Comparison of ENCODE assay signal across 25 cellular contexts in genomic region chr9:127761061-127761460, GRCh38. TPM values are rescaled to one million over a fixed set of nuclear protein-coding genes. Genes with fewer than 3 reads are reported as not detected.
DNase-seq lines count a peak whose midpoint lies in the region; ATAC-seq, FAIRE-seq and TF ChIP-seq lines count a peak whose summit lies in the region.
"Had no signal": no experiment of that assay in that cellular context is flagged by ENCODE, and none has a peak within 500 bp of the region (broad histone marks: within the 10 kb centered on the region; RNA-seq: fewer than 3 reads in every experiment).

No MANE protein-coding gene starts in this region.

- POLR2A ChIA-PET in K562 (lab: Yijun Ruan, JAX) = interaction anchor here (0.7 kb wide), 1 partner anchor 48 kb away, joined by 3 read pairs; no protein-coding TSS in a partner anchor
- POLR2A ChIA-PET in naive thymus-derived CD8-positive, alpha-beta T cell (lab: Charles Lee) = interaction anchor here (1.0 to 12.1 kb wide), 2 partner anchors 13 to 21 kb away, joined by 3 to 237 read pairs; partner anchors contain the start of genes CDK9 and SH2D3C

- no peak overlapping the region for H2AFZ ChIP-seq in K562 (ENCODE audit: low read depth, low read length)

- no peak for TF ChIP-seq RAD21 in K562 (CRISPR knock-in tag; conservative IDR thresholded peaks at IDR 0.05 in 1 of 2, IDR thresholded peaks at IDR 0.05 in 1 of 2)

- no peaks in the 10 kb centered on the region; the same call in 1 of the 2 replicates for H4K20me1 ChIP-seq in K562 (replicated peaks; ENCODE audit: control insufficient read depth, insufficient read depth, low read length)

- no peak for TF ChIP-seq EP300 in K562 (IDR thresholded peaks at IDR 0.05; ENCODE audit: low read length)

- no peak for DNase-seq in heart right ventricle
- no peak for DNase-seq in Right ventricle myocardium inferior (ENCODE audit: missing footprints)
- no peak for DNase-seq in K562 (ENCODE audit: extremely low read depth in 1 of 4, low spot score in 3 of 4)
- no peak for DNase-seq in lung (ENCODE audit: low spot score)
- no peak for DNase-seq in C1 segment of cervical spinal cord (lab: John Stamatoyannopoulos, UW)
- no peak for DNase-seq in naive thymus-derived CD8-positive, alpha-beta T cell
- DNase-seq: ACHN; activated CD4-positive, alpha-beta memory T cell treated with anti-CD3 and anti-CD28 coated beads for 36 hours; activated CD4-positive, CD25-positive, alpha-beta regulatory T cell; activated CD8-positive, alpha-beta memory T cell treated with anti-CD3 and anti-CD28 coated beads, Interleukin-2, amount 50 U/mL, for 48 hours; activated effector memory CD4-positive, alpha-beta T cell treated with Interleukin-2 at 50 U/mL for 16 hours; KBM-7; kidney; NCI-H1105; NCI-H187 treated with DMSO at 0.1 percent for 48 hours; transverse colon had no signal

- no TSS peak for BruUV-seq in K562 (replicated peaks; lab: Mats Ljungman, UMichigan)

- H3K4me3 ChIP-seq in heart right ventricle = peak overlapping the region in 9 of 10 donors; percentile 27 to 54 (median 40)
- H3K4me3 ChIP-seq in K562 = no peak overlapping the region
- no peak overlapping the region for H3K4me3 ChIP-seq in lung
- peak overlapping the region in 3 of 5 donors; percentile 44 to 58 (median 46) for H3K4me3 ChIP-seq in subcutaneous abdominal adipose tissue (ENCODE audit: low read depth in 1 of 5, low read length in 5 of 5)
- H3K4me3 ChIP-seq: transverse colon had no signal

- H3K4me3 Mint-ChIP-seq in naive thymus-derived CD8-positive, alpha-beta T cell = no peak overlapping the region
- H3K4me3 Mint-ChIP-seq: activated CD4-positive, alpha-beta memory T cell treated with anti-CD3 and anti-CD28 coated beads for 36 hours; memory B cell; neural crest cell had no signal

- CTCF ChIA-PET in K562 (lab: Yijun Ruan, JAX; ENCODE audit: low intra/inter-chr PET ratio) = no interaction called here

- peaks cover 0 to 50% (median 0%) of the 10 kb centered on the region in 9 donors for H3K36me3 ChIP-seq in heart right ventricle
- H3K36me3 ChIP-seq in K562 (ENCODE audit: control insufficient read depth, insufficient read depth, low read length) = no peaks in the 10 kb centered on the region
- peaks cover 0 to 5% of the 10 kb centered on the region in 2 donors for H3K36me3 ChIP-seq in lung (ENCODE audit: control insufficient read depth in 2 of 2, insufficient read depth in 2 of 2, low read length in 2 of 2)
- peaks cover 0 to 6% (median 2%) of the 10 kb centered on the region in 5 donors for H3K36me3 ChIP-seq in subcutaneous abdominal adipose tissue (ENCODE audit: control insufficient read depth in 5 of 5, insufficient read depth in 5 of 5, low read length in 5 of 5)
- H3K36me3 ChIP-seq: transverse colon had no signal

- H3K9me1 ChIP-seq in K562 (ENCODE audit: control insufficient read depth, insufficient read depth, low read length) = peaks cover 3% of the 10 kb centered on the region

- peak overlapping the region in 4 of 10 donors; percentile 29 to 69 (median 49) for H3K27ac Mint-ChIP-seq in naive thymus-derived CD8-positive, alpha-beta T cell
- H3K27ac Mint-ChIP-seq: activated CD4-positive, alpha-beta memory T cell treated with anti-CD3 and anti-CD28 coated beads for 36 hours; memory B cell; progenitor cell of endocrine pancreas had no signal

- no peaks in the 10 kb centered on the region for H3K9me3 Mint-ChIP-seq in naive thymus-derived CD8-positive, alpha-beta T cell
- H3K9me3 Mint-ChIP-seq: activated CD4-positive, alpha-beta memory T cell treated with anti-CD3 and anti-CD28 coated beads for 36 hours; memory B cell; neural crest cell had no signal

- ATAC-seq in heart right ventricle = no peak
- ATAC-seq in Right ventricle myocardium inferior = no peak
- no peak for ATAC-seq in K562
- no peak for ATAC-seq in lung (ENCODE audit: insufficient read depth, low FRiP score)
- ATAC-seq in naive thymus-derived CD8-positive, alpha-beta T cell = no peak
- no peak for ATAC-seq in GM18873 (IDR thresholded peaks at IDR 0.05; ENCODE audit: low FRiP score, unreplicated experiment)

- no peaks in the 10 kb centered on the region for H3K27me3 Mint-ChIP-seq in naive thymus-derived CD8-positive, alpha-beta T cell
- H3K27me3 Mint-ChIP-seq: activated CD4-positive, alpha-beta memory T cell treated with anti-CD3 and anti-CD28 coated beads for 36 hours; memory B cell had no signal

- H3K27me3 ChIP-seq in heart right ventricle (peaks cover 0 to 15% (median 3%) of the 10 kb centered on the region in 7 donors), K562 (ENCODE audit: control insufficient read depth in 2 of 2, insufficient read depth in 2 of 2, low read length in 2 of 2) (no peaks in the 10 kb centered on the region; a peak in 1 of 5 replicates), lung (ENCODE audit: control insufficient read depth, insufficient read depth) (no peaks in the 10 kb centered on the region), subcutaneous abdominal adipose tissue (ENCODE audit: control insufficient read depth in 5 of 5, insufficient read depth in 4 of 5, low read length in 5 of 5) (peaks cover 0 to 2% (median 0%) of the 10 kb centered on the region in 5 donors)

- WGBS in heart right ventricle, 2 donors = 71 to 75% methylated on average over 5 of the region's 5 CpGs
- 6% methylated on average over 5 of the region's 5 CpGs for WGBS in K562 (ENCODE audit: insufficient coverage, low coverage, missing lambda C conversion rate)
- WGBS in lung, 2 donors = 63 to 91% methylated on average over 5 of the region's 5 CpGs

- no peaks in the 10 kb centered on the region for H3K79me2 ChIP-seq in K562 (ENCODE audit: control insufficient read depth, insufficient read depth, low read length)

- H3K4me1 ChIP-seq in heart right ventricle = peaks cover 10 to 97% (median 55%) of the 10 kb centered on the region in 9 donors
- peaks cover 21 to 29% of the 10 kb centered on the region in 2 experiments for H3K4me1 ChIP-seq in K562 (replicated peaks in 1 of 2; ENCODE audit: control insufficient read depth in 2 of 2, insufficient read depth in 2 of 2, low read length in 2 of 2)
- H3K4me1 ChIP-seq in lung (ENCODE audit: control insufficient read depth in 2 of 2, insufficient read depth in 2 of 2, low read length in 2 of 2) = peaks cover 0 to 6% of the 10 kb centered on the region in 2 donors
- peaks cover 0 to 75% (median 24%) of the 10 kb centered on the region in 5 donors for H3K4me1 ChIP-seq in subcutaneous abdominal adipose tissue (ENCODE audit: control insufficient read depth in 5 of 5, insufficient read depth in 5 of 5, low read length in 5 of 5)
- H3K4me1 ChIP-seq: transverse colon had no signal

- TF ChIP-seq CTCF in heart right ventricle (IDR thresholded peaks at IDR 0.05) (no peak), K562 (IDR thresholded peaks at IDR 0.05 in 2 of 3, conservative IDR thresholded peaks at IDR 0.05 in 1 of 3; ENCODE audit: insufficient read depth in 2 of 3, low read depth in 1 of 3, low read length in 3 of 3) (no peak), lung (IDR thresholded peaks at IDR 0.05; ENCODE audit: control extremely low read depth, extremely low read depth) (no peak)

- no peak for FAIRE-seq in K562 (lab: Jason Lieb, UNC)
- FAIRE-seq: kidney had no signal

- H3K9me3 ChIP-seq in heart right ventricle (no peaks in the 10 kb centered on the region), K562 (replicated peaks; ENCODE audit: control insufficient read depth, insufficient read depth, low read depth, low read length) (no peaks in the 10 kb centered on the region), lung (ENCODE audit: control insufficient read depth in 2 of 2, insufficient read depth in 1 of 2, low read length in 1 of 2) (no peaks in the 10 kb centered on the region), subcutaneous abdominal adipose tissue (ENCODE audit: control insufficient read depth in 5 of 5, low read length in 5 of 5) (no peaks in the 10 kb centered on the region)
- H3K9me3 ChIP-seq: transverse colon had no signal

- intact Hi-C loops in heart right ventricle (cut with DNase I) (loop anchor here in 1 of 10 donors (5.0 kb wide), 1 partner anchor 96 kb away; no protein-coding TSS in a partner anchor), Right ventricle myocardium inferior (cut with DNase I) (loop anchor here (5.0 kb wide), 1 partner anchor 96 kb away; no protein-coding TSS in a partner anchor), K562 (cut with micrococcal nuclease) (no loop called here)

- H3K4me1 Mint-ChIP-seq in naive thymus-derived CD8-positive, alpha-beta T cell = peaks cover 22 to 51% (median 44%) of the 10 kb centered on the region in 4 donors

- H3K9ac ChIP-seq in K562 (ENCODE audit: insufficient read depth in 1 of 2, low read depth in 2 of 2, low read length in 2 of 2) (no peak overlapping the region), subcutaneous abdominal adipose tissue (ENCODE audit: low read length in 5 of 5) (peak overlapping the region in 1 of 5 donors; percentile 67)

- no peak overlapping the region for H3K4me2 ChIP-seq in K562 (ENCODE audit: insufficient read depth, low read length)

- TF ChIP-seq POLR2A in K562 (conservative IDR thresholded peaks at IDR 0.05) = no peak

- in situ Hi-C loops in K562 (cut with MboI) = loop anchor here (25.0 kb wide), 1 partner anchor 601 kb away; the partner anchor contains the start of gene URM1

- H3K36me3 Mint-ChIP-seq in naive thymus-derived CD8-positive, alpha-beta T cell = peaks cover 0 to 54% (median 6%) of the 10 kb centered on the region in 3 donors

- peak overlapping the region; percentile 74 to 97 (median 88) for H3K27ac ChIP-seq in heart right ventricle
- H3K27ac ChIP-seq in K562 (ENCODE audit: extremely low read depth, low read depth, low read length) = no peak overlapping the region
- peak overlapping the region; percentile 68 to 78 for H3K27ac ChIP-seq in lung (ENCODE audit: low read depth in 1 of 2, low read length in 1 of 2)
- H3K27ac ChIP-seq in subcutaneous abdominal adipose tissue (ENCODE audit: low read depth, low read length) = peak overlapping the region; percentile 60

RNA-seq across cellular contexts. Expression of gene SH2D3C, which starts 17.4 kb away (rescaled TPM):
- total RNA-seq in heart right ventricle (10 to 100 TPM; 10.9 to 26.0 (median 17.7) TPM), Right ventricle myocardium inferior (21.3 TPM), K562 (2014; rRNA removed) (0.29 and 1.2 TPM in 2 replicates), K562 (2014; rRNA removed; fragmentation: Illumina TruSeq; extraction: Trizol) (0.11 and 0.19 TPM in 2 replicates), K562 (2015; rRNA removed; fragmentation: Illumina TruSeq; extraction: Trizol) (0.29 and 0.34 TPM in 2 replicates), K562 (2021) (0.83 and 0.89 TPM in 2 replicates), lung (10 to 100 TPM; 34.5 to 51.5 TPM)
- polyA plus RNA-seq in heart right ventricle (10 to 100 TPM; 30.1 to 36.7 TPM), K562 (2011; rRNA removed) (0.22 and 1.3 TPM in 2 replicates), K562 (2014; fragmentation: Illumina TruSeq; extraction: Trizol) (0.19 and 0.29 TPM in 2 replicates), K562 (2014; fragmentation: Nextera tagmentation; extraction: Ambion mirVana) (under 1 TPM in 1 of 2 experiments, not detected in 1; 0.03 TPM), K562 (2014; rRNA removed) (0.21 and 0.38 TPM in 2 replicates), lung (10 to 100 TPM; 41.0 to 43.0 TPM)
- total RNA-seq in K562 (2011; cell fraction: chromatin; rRNA removed; ENCODE audit: low replicate concordance) = 0.77 and 4.1 TPM in 2 replicates
- 0.92 and 1.2 TPM in 2 replicates for total RNA-seq in K562 (2011; cell fraction: nucleolus; rRNA removed)
- total RNA-seq in K562 (2011; cell fraction: nucleoplasm; rRNA removed) = 0.88 and 1.3 TPM in 2 replicates
- 0.86 and 1.3 TPM in 2 replicates for polyA plus RNA-seq in K562 (2011; cell fraction: cytosol; rRNA removed)
- 1.5 TPM in 2 replicates for polyA plus RNA-seq in K562 (2011; cell fraction: nucleus; rRNA removed)
- polyA plus RNA-seq in K562 (2012) = 1.2 and 2.2 TPM in 2 replicates
- polyA minus RNA-seq in K562 (2011; rRNA and poly(A)+ RNA removed) = 0.42 and 0.46 TPM in 2 replicates
- polyA minus RNA-seq in K562 (2011; cell fraction: cytosol; rRNA and poly(A)+ RNA removed) = 2.4 TPM in 1 of 2 replicates, not detected in the other
- polyA minus RNA-seq in K562 (2011; cell fraction: nucleus; rRNA and poly(A)+ RNA removed) = 0.94 and 1.00 TPM in 2 replicates
- 10 to 100 TPM; 42.8 to 45.1 TPM for total RNA-seq in naive thymus-derived CD8-positive, alpha-beta T cell
- polyA plus RNA-seq in naive thymus-derived CD8-positive, alpha-beta T cell = 10 to 100 TPM; 13.8 to 50.8 (median 23.5) TPM
- total RNA-seq: Daoy, HT1080, MCF 10A had no signal

RNA-seq across cellular contexts. Expression of gene CDK9, which starts 24.8 kb away (rescaled TPM):
- total RNA-seq in heart right ventricle (10 to 100 TPM; 30.9 to 59.0 (median 44.1) TPM), Right ventricle myocardium inferior (49.9 TPM), K562 (2014; rRNA removed) (33.0 and 36.7 TPM in 2 replicates), K562 (2014; rRNA removed; fragmentation: Illumina TruSeq; extraction: Trizol) (27.5 and 27.9 TPM in 2 replicates), K562 (2015; rRNA removed; fragmentation: Illumina TruSeq; extraction: Trizol) (28.1 and 29.8 TPM in 2 replicates), K562 (2021) (75.2 and 78.6 TPM in 2 replicates), lung (10 to 100 TPM; 54.9 to 97.9 TPM)
- polyA plus RNA-seq in heart right ventricle (10 to 100 TPM; 32.5 to 47.7 TPM), K562 (2011; rRNA removed) (44.6 and 51.9 TPM in 2 replicates), K562 (2014; fragmentation: Illumina TruSeq; extraction: Trizol) (54.1 and 60.5 TPM in 2 replicates), K562 (2014; fragmentation: Nextera tagmentation; extraction: Ambion mirVana) (1 to 10 TPM; 4.2 to 5.0 TPM), K562 (2014; rRNA removed) (34.7 and 42.6 TPM in 2 replicates), lung (10 to 100 TPM; 53.9 to 55.9 TPM)
- total RNA-seq in K562 (2011; cell fraction: chromatin; rRNA removed; ENCODE audit: low replicate concordance) = 56.0 and 127 TPM in 2 replicates
- 76.7 and 85.9 TPM in 2 replicates for total RNA-seq in K562 (2011; cell fraction: nucleolus; rRNA removed)
- total RNA-seq in K562 (2011; cell fraction: nucleoplasm; rRNA removed) = 52.5 and 57.5 TPM in 2 replicates
- 44.4 and 58.1 TPM in 2 replicates for polyA plus RNA-seq in K562 (2011; cell fraction: cytosol; rRNA removed)
- 121 and 155 TPM in 2 replicates for polyA plus RNA-seq in K562 (2011; cell fraction: nucleus; rRNA removed)
- 52.1 and 60.8 TPM in 2 replicates for polyA plus RNA-seq in K562 (2012)
- polyA minus RNA-seq in K562 (2011; rRNA and poly(A)+ RNA removed) = 45.5 and 76.0 TPM in 2 replicates
- polyA minus RNA-seq in K562 (2011; cell fraction: cytosol; rRNA and poly(A)+ RNA removed) = 25.9 and 42.3 TPM in 2 replicates
- 31.0 and 33.8 TPM in 2 replicates for polyA minus RNA-seq in K562 (2011; cell fraction: nucleus; rRNA and poly(A)+ RNA removed)
- 100 to 1,000 TPM; 142 to 147 TPM for total RNA-seq in naive thymus-derived CD8-positive, alpha-beta T cell
- polyA plus RNA-seq in naive thymus-derived CD8-positive, alpha-beta T cell = 10 to 100 TPM; 28.3 to 62.9 (median 38.9) TPM

RNA-seq across cellular contexts. Expression of gene TOR2A, which starts 26.0 kb away (rescaled TPM):
- 1 to 10 TPM; 1.5 to 6.3 (median 2.2) TPM for total RNA-seq in heart right ventricle
- polyA plus RNA-seq in heart right ventricle = 1 to 10 TPM; 6.9 to 7.6 TPM
- 3.8 TPM for total RNA-seq in Right ventricle myocardium inferior
- total RNA-seq in K562 (2011; cell fraction: chromatin; rRNA removed; ENCODE audit: low replicate concordance) = 7.9 and 25.4 TPM in 2 replicates
- 33.0 and 44.0 TPM in 2 replicates for total RNA-seq in K562 (2011; cell fraction: nucleolus; rRNA removed)
- total RNA-seq in K562 (2011; cell fraction: nucleoplasm; rRNA removed) = 22.6 and 27.5 TPM in 2 replicates
- 21.3 and 23.5 TPM in 2 replicates for total RNA-seq in K562 (2014; rRNA removed)
- 3.0 and 3.7 TPM in 2 replicates for total RNA-seq in K562 (2014; rRNA removed; fragmentation: Illumina TruSeq; extraction: Trizol)
- 11.1 and 12.0 TPM in 2 replicates for total RNA-seq in K562 (2015; rRNA removed; fragmentation: Illumina TruSeq; extraction: Trizol)
- 25.9 and 28.3 TPM in 2 replicates for total RNA-seq in K562 (2021)
- polyA plus RNA-seq in K562 (2011; rRNA removed) = 8.4 and 15.0 TPM in 2 replicates
- 20.5 and 35.0 TPM in 2 replicates for polyA plus RNA-seq in K562 (2011; cell fraction: cytosol; rRNA removed)
- polyA plus RNA-seq in K562 (2011; cell fraction: nucleus; rRNA removed) = 34.3 and 45.7 TPM in 2 replicates
- polyA plus RNA-seq in K562 (2012) = 20.6 and 50.6 TPM in 2 replicates
- 15.7 and 22.6 TPM in 2 replicates for polyA plus RNA-seq in K562 (2014; fragmentation: Illumina TruSeq; extraction: Trizol)
- 1 to 10 TPM in 1 of 2 experiments, under 1 TPM in 1; 0.80 to 1.1 TPM for polyA plus RNA-seq in K562 (2014; fragmentation: Nextera tagmentation; extraction: Ambion mirVana)
- 22.5 and 27.2 TPM in 2 replicates for polyA plus RNA-seq in K562 (2014; rRNA removed)
- 2.8 and 3.6 TPM in 2 replicates for polyA minus RNA-seq in K562 (2011; rRNA and poly(A)+ RNA removed)
- polyA minus RNA-seq in K562 (2011; cell fraction: cytosol; rRNA and poly(A)+ RNA removed) = 11.3 and 18.2 TPM in 2 replicates
- 12.5 and 19.1 TPM in 2 replicates for polyA minus RNA-seq in K562 (2011; cell fraction: nucleus; rRNA and poly(A)+ RNA removed)
- 10 to 100 TPM in 1 of 2 donors, 1 to 10 TPM in 1; 8.8 to 19.8 TPM for total RNA-seq in lung
- polyA plus RNA-seq in lung = 10 to 100 TPM; 14.0 to 30.8 TPM
- 10 to 100 TPM in 1 of 2 experiments, 1 to 10 TPM in 1; 9.8 to 13.9 TPM for total RNA-seq in naive thymus-derived CD8-positive, alpha-beta T cell
- 10 to 100 TPM; 18.1 to 24.7 (median 23.5) TPM for polyA plus RNA-seq in naive thymus-derived CD8-positive, alpha-beta T cell

RNA-seq across cellular contexts. Expression of gene FPGS, which starts 41.6 kb away (rescaled TPM):
- total RNA-seq in heart right ventricle = 10 to 100 TPM; 40.2 to 58.5 (median 46.5) TPM
- polyA plus RNA-seq in heart right ventricle = 10 to 100 TPM; 40.7 to 45.5 TPM
- 30.2 TPM for total RNA-seq in Right ventricle myocardium inferior
- 82.8 and 192 TPM in 2 replicates for total RNA-seq in K562 (2011; cell fraction: chromatin; rRNA removed; ENCODE audit: low replicate concordance)
- total RNA-seq in K562 (2011; cell fraction: nucleolus; rRNA removed) = 117 and 131 TPM in 2 replicates
- 76.6 and 93.6 TPM in 2 replicates for total RNA-seq in K562 (2011; cell fraction: nucleoplasm; rRNA removed)
- total RNA-seq in K562 (2014; rRNA removed) = 77.1 and 91.1 TPM in 2 replicates
- total RNA-seq in K562 (2014; rRNA removed; fragmentation: Illumina TruSeq; extraction: Trizol) = 19.7 and 32.6 TPM in 2 replicates
- 52.9 and 54.0 TPM in 2 replicates for total RNA-seq in K562 (2015; rRNA removed; fragmentation: Illumina TruSeq; extraction: Trizol)
- 85.1 and 90.2 TPM in 2 replicates for total RNA-seq in K562 (2021)
- polyA plus RNA-seq in K562 (2011; rRNA removed) = 59.2 and 65.5 TPM in 2 replicates
- polyA plus RNA-seq in K562 (2011; cell fraction: cytosol; rRNA removed) = 77.6 and 147 TPM in 2 replicates
- polyA plus RNA-seq in K562 (2011; cell fraction: nucleus; rRNA removed) = 83.8 and 119 TPM in 2 replicates
- polyA plus RNA-seq in K562 (2012) = 59.3 and 62.8 TPM in 2 replicates
- polyA plus RNA-seq in K562 (2014; fragmentation: Illumina TruSeq; extraction: Trizol) = 86.4 and 87.8 TPM in 2 replicates
- 1 to 10 TPM in 1 of 2 experiments, under 1 TPM in 1; 0.84 to 2.0 TPM for polyA plus RNA-seq in K562 (2014; fragmentation: Nextera tagmentation; extraction: Ambion mirVana)
- polyA plus RNA-seq in K562 (2014; rRNA removed) = 61.4 and 63.1 TPM in 2 replicates
- polyA minus RNA-seq in K562 (2011; rRNA and poly(A)+ RNA removed) = 31.3 and 52.3 TPM in 2 replicates
- 47.3 and 50.9 TPM in 2 replicates for polyA minus RNA-seq in K562 (2011; cell fraction: cytosol; rRNA and poly(A)+ RNA removed)
- 28.5 and 31.4 TPM in 2 replicates for polyA minus RNA-seq in K562 (2011; cell fraction: nucleus; rRNA and poly(A)+ RNA removed)
- 100 to 1,000 TPM in 1 of 2 donors, 10 to 100 TPM in 1; 42.5 to 115 TPM for total RNA-seq in lung
- 10 to 100 TPM; 89.6 to 97.6 TPM for polyA plus RNA-seq in lung
- total RNA-seq in naive thymus-derived CD8-positive, alpha-beta T cell = 100 to 1,000 TPM; 155 to 158 TPM
- polyA plus RNA-seq in naive thymus-derived CD8-positive, alpha-beta T cell = 10 to 100 TPM; 51.7 to 54.8 (median 53.4) TPM

RNA-seq across cellular contexts. Expression of gene TTC16, which starts 45.2 kb away (rescaled TPM):
- total RNA-seq in heart right ventricle (under 1 TPM in 9 of 10 donors, not detected in 1; 0.04 to 0.61 (median 0.32) TPM), Right ventricle myocardium inferior (0.30 TPM), K562 (2014; rRNA removed) (not detected in 2 replicates), K562 (2014; rRNA removed; fragmentation: Illumina TruSeq; extraction: Trizol) (not detected in 2 replicates), K562 (2015; rRNA removed; fragmentation: Illumina TruSeq; extraction: Trizol) (not detected in 2 replicates), K562 (2021) (not detected in 2 replicates), lung (1 to 10 TPM; 4.0 to 5.6 TPM)
- polyA plus RNA-seq in heart right ventricle (1 to 10 TPM in 1 of 2 donors, under 1 TPM in 1; 0.04 to 1.4 TPM), K562 (2011; rRNA removed) (not detected in 2 replicates), K562 (2014; fragmentation: Illumina TruSeq; extraction: Trizol) (not detected in 2 replicates), K562 (2014; fragmentation: Nextera tagmentation; extraction: Ambion mirVana) (not detected), K562 (2014; rRNA removed) (0.11 TPM in 1 of 2 replicates, not detected in the other), lung (1 to 10 TPM; 1.5 TPM)
- not detected in 2 replicates for total RNA-seq in K562 (2011; cell fraction: chromatin; rRNA removed; ENCODE audit: low replicate concordance)
- total RNA-seq in K562 (2011; cell fraction: nucleolus; rRNA removed) = not detected in 2 replicates
- not detected in 2 replicates for total RNA-seq in K562 (2011; cell fraction: nucleoplasm; rRNA removed)
- polyA plus RNA-seq in K562 (2011; cell fraction: cytosol; rRNA removed) = not detected in 2 replicates
- 0.03 and 0.04 TPM in 2 replicates for polyA plus RNA-seq in K562 (2011; cell fraction: nucleus; rRNA removed)
- not detected in 2 replicates for polyA plus RNA-seq in K562 (2012)
- not detected in 2 replicates for polyA minus RNA-seq in K562 (2011; rRNA and poly(A)+ RNA removed)
- not detected in 2 replicates for polyA minus RNA-seq in K562 (2011; cell fraction: cytosol; rRNA and poly(A)+ RNA removed)
- polyA minus RNA-seq in K562 (2011; cell fraction: nucleus; rRNA and poly(A)+ RNA removed) = not detected in 2 replicates
- total RNA-seq in naive thymus-derived CD8-positive, alpha-beta T cell = 1 to 10 TPM; 7.2 to 8.2 TPM
- 1 to 10 TPM; 1.8 to 4.4 (median 3.0) TPM for polyA plus RNA-seq in naive thymus-derived CD8-positive, alpha-beta T cell
- total RNA-seq: dermis microvascular lymphatic vessel endothelial cell, HT1080, neural crest cell, transverse colon had no signal

Comparison
In these comparisons a context has a peak if more than half of its experiments do, and no peak if none do; other contexts are left out.
1. H3K4me3 ChIP-seq: peak in heart right ventricle (9 of 10) and subcutaneous abdominal adipose tissue (3 of 5); none in K562 (single experiment) and lung (single experiment).